Comparison of ENCODE assay signal across 8 cellular contexts in genomic region chr15:89114974-89115373, GRCh38. TPM values are rescaled to one million over a fixed set of nuclear protein-coding genes. Genes with fewer than 3 reads are reported as not detected.
A peak's percentile ranks its signal among the peaks of the same experiment; 100 is the strongest.
DNase-seq lines count a peak whose midpoint lies in the region; ATAC-seq, FAIRE-seq and TF ChIP-seq lines count a peak whose summit lies in the region.

No MANE protein-coding gene starts in this region.

- no peak for ATAC-seq in lung (ENCODE audit: insufficient read depth, low FRiP score)
- ATAC-seq in GM18519 (IDR thresholded peaks at IDR 0.05; ENCODE audit: low FRiP score, unreplicated experiment), result no peak

- no peaks in the 10 kb centered on the region for H3K27me3 Mint-ChIP-seq in activated CD4-positive, alpha-beta memory T cell treated with anti-CD3 and anti-CD28 coated beads for 36 hours
- no peaks in the 10 kb centered on the region for H3K27me3 Mint-ChIP-seq in activated CD4-positive, alpha-beta T cell treated with anti-CD3 and anti-CD28 coated beads, Interleukin-2, amount 10 ng/mL, durations not matched to agents 7 days and 5 days

- H3K27ac Mint-ChIP-seq in activated CD4-positive, alpha-beta memory T cell treated with anti-CD3 and anti-CD28 coated beads for 36 hours, result no peak overlapping the region
- H3K27ac Mint-ChIP-seq in activated CD4-positive, alpha-beta T cell treated with anti-CD3 and anti-CD28 coated beads, Interleukin-2, amount 10 ng/mL, durations not matched to agents 7 days and 5 days, result no peak overlapping the region

- no peak overlapping the region for H3K4me3 ChIP-seq in AG04450 (ENCODE audit: low read depth, low read length)
- no peak overlapping the region for H3K4me3 ChIP-seq in brain microvascular endothelial cell (ENCODE audit: low read depth, low read length)
- no peak overlapping the region for H3K4me3 ChIP-seq in lung

- POLR2A ChIA-PET in AG04450 (lab: Yijun Ruan, JAX), result interaction anchor here (1.1 kb wide), 1 partner anchor 27 kb away, joined by 5 read pairs; the partner anchor contains the start of gene ABHD2
- POLR2A ChIA-PET in activated CD4-positive, alpha-beta memory T cell treated with anti-CD3 and anti-CD28 coated beads for 36 hours (lab: Charles Lee), result interaction anchor here (1.9 kb wide), 1 partner anchor 26 kb away, joined by 5 read pairs; the partner anchor contains the start of gene ABHD2
- POLR2A ChIA-PET in activated CD4-positive, alpha-beta T cell treated with anti-CD3 and anti-CD28 coated beads, Interleukin-2, amount 10 ng/mL, durations not matched to agents 7 days and 5 days (lab: Charles Lee), result no interaction called here

- WGBS in lung, 2 donors, result 47 to 75% methylated on average over 3 of the region's 3 CpGs

- no peak overlapping the region for H3K27ac ChIP-seq in AG04450 (ENCODE audit: low read depth, low read length)
- H3K27ac ChIP-seq in brain microvascular endothelial cell, result peak overlapping the region; percentile 97
- H3K27ac ChIP-seq in lung (ENCODE audit: low read depth in 1 of 2, low read length in 1 of 2), result peak overlapping the region; percentile 43 to 54

- CTCF ChIA-PET in AG04450 (lab: Charles Lee), result interaction anchor here (0.6 to 2.0 kb wide), 7 partner anchors 8 to 211 kb away, joined by 3 to 13 read pairs (median 5); no protein-coding TSS in a partner anchor
- CTCF ChIA-PET in activated CD4-positive, alpha-beta memory T cell treated with anti-CD3 and anti-CD28 coated beads for 36 hours (lab: Charles Lee), result interaction anchor here (0.6 to 3.1 kb wide), 6 partner anchors 13 to 238 kb away, joined by 3 to 13 read pairs (median 6); no protein-coding TSS in a partner anchor
- CTCF ChIA-PET in activated CD4-positive, alpha-beta T cell treated with anti-CD3 and anti-CD28 coated beads, Interleukin-2, amount 10 ng/mL, durations not matched to agents 7 days and 5 days (lab: Charles Lee), result interaction anchor here (0.7 to 1.5 kb wide), 6 partner anchors 10 to 402 kb away, joined by 3 to 4 read pairs (median 3); partner anchors contain the start of gene ABHD2

- H3K36me3 ChIP-seq in brain microvascular endothelial cell (replicated peaks), result no peaks in the 10 kb centered on the region
- H3K36me3 ChIP-seq in lung (ENCODE audit: control insufficient read depth in 2 of 2, insufficient read depth in 2 of 2, low read length in 2 of 2), result peaks cover 11 to 16% of the 10 kb centered on the region in 2 donors

- peak; percentile 38 for DNase-seq in AG04450 (ENCODE audit: low read depth, low spot score)
- peak; percentile 53 for DNase-seq in NCI-H1694 (lab: John Stamatoyannopoulos, UW)
- peak; percentile 87 for DNase-seq in brain microvascular endothelial cell
- no peak for DNase-seq in lung (ENCODE audit: low spot score)
- DNase-seq in activated CD4-positive, alpha-beta memory T cell treated with anti-CD3 and anti-CD28 coated beads for 36 hours, result no peak
- no peak for DNase-seq in urothelium cell line (ENCODE audit: low spot score)
- DNase-seq in activated CD4-positive, alpha-beta T cell treated with anti-CD3 and anti-CD28 coated beads, Interleukin-2, amount 10 ng/mL, durations not matched to agents 7 days and 5 days, result no peak

- H3K4me1 ChIP-seq in lung (ENCODE audit: control insufficient read depth in 2 of 2, insufficient read depth in 2 of 2, low read length in 2 of 2), result peaks cover 9 to 37% of the 10 kb centered on the region in 2 donors

- no peaks in the 10 kb centered on the region for H3K9me3 Mint-ChIP-seq in activated CD4-positive, alpha-beta memory T cell treated with anti-CD3 and anti-CD28 coated beads for 36 hours
- no peaks in the 10 kb centered on the region for H3K9me3 Mint-ChIP-seq in activated CD4-positive, alpha-beta T cell treated with anti-CD3 and anti-CD28 coated beads, Interleukin-2, amount 10 ng/mL, durations not matched to agents 7 days and 5 days

- H3K9me3 ChIP-seq in AG04450 (ENCODE audit: control insufficient read depth, insufficient read depth, low read length) (no peaks in the 10 kb centered on the region), lung (ENCODE audit: control insufficient read depth in 2 of 2, insufficient read depth in 1 of 2, low read length in 1 of 2) (peaks cover 0 to 3% of the 10 kb centered on the region in 2 donors)

- intact Hi-C loops in activated CD4-positive, alpha-beta memory T cell treated with anti-CD3 and anti-CD28 coated beads for 36 hours (cut with micrococcal nuclease), result no loop called here

- in situ Hi-C loops in brain microvascular endothelial cell (cut with HindIII; ENCODE audit: low pct_ligation_motif_present, low sequenced_read_pairs), result no loop called here

- peaks cover 25% of the 10 kb centered on the region for H3K36me3 Mint-ChIP-seq in activated CD4-positive, alpha-beta memory T cell treated with anti-CD3 and anti-CD28 coated beads for 36 hours
- peaks cover 24% of the 10 kb centered on the region for H3K36me3 Mint-ChIP-seq in activated CD4-positive, alpha-beta T cell treated with anti-CD3 and anti-CD28 coated beads, Interleukin-2, amount 10 ng/mL, durations not matched to agents 7 days and 5 days (ENCODE audit: low read depth)

- FAIRE-seq in urothelium cell line (lab: Jason Lieb, UNC), result no peak

- no peak overlapping the region for H3K4me3 Mint-ChIP-seq in activated CD4-positive, alpha-beta memory T cell treated with anti-CD3 and anti-CD28 coated beads for 36 hours
- no peak overlapping the region for H3K4me3 Mint-ChIP-seq in activated CD4-positive, alpha-beta T cell treated with anti-CD3 and anti-CD28 coated beads, Interleukin-2, amount 10 ng/mL, durations not matched to agents 7 days and 5 days

- H3K4me1 Mint-ChIP-seq in activated CD4-positive, alpha-beta memory T cell treated with anti-CD3 and anti-CD28 coated beads for 36 hours (ENCODE audit: low read depth), result peaks cover 34% of the 10 kb centered on the region
- H3K4me1 Mint-ChIP-seq in activated CD4-positive, alpha-beta T cell treated with anti-CD3 and anti-CD28 coated beads, Interleukin-2, amount 10 ng/mL, durations not matched to agents 7 days and 5 days, result peaks cover 6% of the 10 kb centered on the region

- TF ChIP-seq CTCF in AG04450 (IDR thresholded peaks at IDR 0.05; ENCODE audit: low read depth, low read length) (no peak), brain microvascular endothelial cell (IDR thresholded peaks at IDR 0.05; ENCODE audit: low read depth, low read length, missing control alignments) (no peak), lung (IDR thresholded peaks at IDR 0.05; ENCODE audit: control extremely low read depth, extremely low read depth) (no peak)

- H3K27me3 ChIP-seq in AG04450 (ENCODE audit: control insufficient read depth, insufficient read depth, low read length) (no peaks in the 10 kb centered on the region), brain microvascular endothelial cell (replicated peaks) (no peaks in the 10 kb centered on the region), lung (ENCODE audit: control insufficient read depth, insufficient read depth) (no peaks in the 10 kb centered on the region)

RNA-seq across cellular contexts. Expression of gene ABHD2, which starts 26.7 kb away (rescaled TPM):
- 51.5 and 60.1 TPM in 2 replicates for polyA plus RNA-seq in AG04450 (2011; rRNA removed)
- polyA minus RNA-seq in AG04450 (2011; rRNA and poly(A)+ RNA removed), result 153 and 175 TPM in 2 replicates
- total RNA-seq in lung, result 100 to 1,000 TPM in 1 of 2 donors, 10 to 100 TPM in 1; 77.2 to 200 TPM
- polyA plus RNA-seq in lung, result 10 to 100 TPM; 11.7 to 41.5 TPM
- 10 to 100 TPM; 36.0 to 38.5 TPM for total RNA-seq in activated CD4-positive, alpha-beta memory T cell treated with anti-CD3 and anti-CD28 coated beads for 36 hours
- 10 to 100 TPM; 79.7 to 89.0 TPM for total RNA-seq in activated CD4-positive, alpha-beta T cell treated with anti-CD3 and anti-CD28 coated beads, Interleukin-2, amount 10 ng/mL, durations not matched to agents 7 days and 5 days

Comparison
In these comparisons a context has a peak if more than half of its experiments do, and no peak if none do; other contexts are left out.
1. DNase-seq: peak in AG04450 (single experiment), NCI-H1694 (single experiment) and brain microvascular endothelial cell (single experiment); none in lung (single experiment), activated CD4-positive, alpha-beta memory T cell treated with anti-CD3 and anti-CD28 coated beads for 36 hours (single experiment), urothelium cell line (single experiment) and activated CD4-positive, alpha-beta T cell treated with anti-CD3 and anti-CD28 coated beads, Interleukin-2, amount 10 ng/mL, durations not matched to agents 7 days and 5 days (single experiment).